In the genomic region with DNA sequence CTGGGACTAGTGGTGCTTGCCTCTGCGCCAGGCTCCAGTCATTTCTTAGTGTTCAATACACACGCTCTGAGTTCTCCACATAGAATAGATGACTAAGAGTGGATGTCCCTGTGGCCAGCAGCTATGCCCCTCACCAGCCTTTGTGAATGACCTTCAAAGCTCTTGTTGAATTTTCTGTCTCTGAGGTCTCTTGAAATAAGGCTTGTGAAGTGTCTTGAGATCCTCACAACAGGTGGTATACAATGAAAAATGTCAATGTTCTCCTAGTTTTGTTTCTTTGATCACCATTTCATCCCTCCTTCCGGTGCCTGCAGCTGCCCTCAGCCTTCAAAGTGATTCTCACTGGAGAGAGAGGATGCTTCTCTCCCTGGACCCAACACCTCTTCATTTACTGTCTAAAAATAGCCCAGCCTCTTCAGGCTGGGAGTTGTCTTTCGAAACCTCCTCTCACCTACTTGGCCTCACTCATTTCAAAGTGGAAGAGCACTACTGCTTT, we compare ENCODE assay signal across 9 cellular contexts. TPM values are rescaled to one million over a fixed set of nuclear protein-coding genes. Genes with fewer than 3 reads are reported as not detected.
DNase-seq lines count a peak whose midpoint lies in the region; ATAC-seq, FAIRE-seq and TF ChIP-seq lines count a peak whose summit lies in the region.
"Had no signal": no experiment of that assay in that cellular context is flagged by ENCODE, and none has a peak within 500 bp of the region (broad histone marks: within the 10 kb centered on the region; RNA-seq: fewer than 3 reads in every experiment).

No MANE protein-coding gene starts in this region.

- no peak overlapping the region for H2AFZ ChIP-seq in keratinocyte (ENCODE audit: control insufficient read depth, low read length)

- H3K4me1 ChIP-seq in keratinocyte (ENCODE audit: control insufficient read depth, extremely low read depth, insufficient read depth, low read length) (peaks cover 66% of the 10 kb centered on the region), uterus (peaks cover 0 to 6% of the 10 kb centered on the region in 2 donors), prostate gland (replicated peaks) (no peaks in the 10 kb centered on the region)

- 64% methylated on average over 4 of the region's 4 CpGs for WGBS in prostate gland

- H4K20me1 ChIP-seq in keratinocyte (ENCODE audit: control insufficient read depth, extremely low read depth, insufficient read depth, low read length), result no peaks in the 10 kb centered on the region

- no peak for ATAC-seq in natural killer cell
- ATAC-seq in natural killer cell treated with Interleukin-12 subunit alpha and Interleukin-12 subunit beta and Interleukin-15 and Interleukin-18, amount 100 ng/mL, for 72 hours, result no peak
- ATAC-seq in activated naive CD8-positive, alpha-beta T cell treated with anti-CD3 and anti-CD28 coated beads, Interleukin-2, amount 50 U/mL, for 24 hours, result no peak

- H3K27me3 ChIP-seq in keratinocyte (ENCODE audit: control insufficient read depth, extremely low read depth, insufficient read depth, low read length), result no peaks in the 10 kb centered on the region
- no peaks in the 10 kb centered on the region for H3K27me3 ChIP-seq in uterus
- no peaks in the 10 kb centered on the region for H3K27me3 ChIP-seq in prostate gland (replicated peaks; ENCODE audit: insufficient read depth)

- FAIRE-seq in keratinocyte (lab: Jason Lieb, UNC), result peak; percentile 55

- TF ChIP-seq POLR2A in uterus (IDR thresholded peaks at IDR 0.05), result no peak
- no peak for TF ChIP-seq POLR2A in prostate gland (IDR thresholded peaks at IDR 0.05)

- peak overlapping the region in 1 of 3 experiments; percentile 7 for H3K4me3 ChIP-seq in keratinocyte (ENCODE audit: control insufficient read depth in 2 of 3, extremely low read depth in 1 of 3, insufficient read depth in 2 of 3, low read depth in 1 of 3, low read length in 3 of 3)
- no peak overlapping the region for H3K4me3 ChIP-seq in uterus
- no peak overlapping the region for H3K4me3 ChIP-seq in prostate gland

- H3K9me3 Mint-ChIP-seq in natural killer cell, result no peaks in the 10 kb centered on the region
- H3K9me3 Mint-ChIP-seq in natural killer cell treated with Interleukin-12 subunit alpha and Interleukin-12 subunit beta and Interleukin-15 and Interleukin-18, amount 100 ng/mL, for 72 hours, result no peaks in the 10 kb centered on the region
- no peaks in the 10 kb centered on the region for H3K9me3 Mint-ChIP-seq in activated naive CD8-positive, alpha-beta T cell treated with anti-CD3 and anti-CD28 coated beads, Interleukin-2, amount 50 U/mL, for 24 hours

- dilution Hi-C loops in keratinocyte (cut with MboI; ENCODE audit: extremely low pct_ligation_motif_present, low sequenced_read_pairs), result no loop called here

- H3K9ac ChIP-seq in keratinocyte (ENCODE audit: control insufficient read depth, extremely low read depth, insufficient read depth, low read length), result peak overlapping the region; percentile 25

- H3K36me3 Mint-ChIP-seq in natural killer cell, result no peaks in the 10 kb centered on the region
- no peaks in the 10 kb centered on the region for H3K36me3 Mint-ChIP-seq in natural killer cell treated with Interleukin-12 subunit alpha and Interleukin-12 subunit beta and Interleukin-15 and Interleukin-18, amount 100 ng/mL, for 72 hours
- H3K36me3 Mint-ChIP-seq in activated naive CD8-positive, alpha-beta T cell treated with anti-CD3 and anti-CD28 coated beads, Interleukin-2, amount 50 U/mL, for 24 hours (ENCODE audit: low read depth), result no peaks in the 10 kb centered on the region

- H3K9me3 ChIP-seq in keratinocyte (ENCODE audit: control insufficient read depth, low read depth, low read length) (no peaks in the 10 kb centered on the region), uterus (no peaks in the 10 kb centered on the region), prostate gland (no peaks in the 10 kb centered on the region)

- peaks cover 92% of the 10 kb centered on the region for H3K79me2 ChIP-seq in keratinocyte (ENCODE audit: control insufficient read depth, insufficient read depth, low read length)

- TF ChIP-seq CTCF in natural killer cell (IDR thresholded peaks at IDR 0.05) (no peak), keratinocyte (optimal IDR thresholded peaks at IDR 0.05 in 1 of 3, IDR thresholded peaks at IDR 0.05 in 1 of 3, conservative IDR thresholded peaks at IDR 0.05 in 1 of 3; ENCODE audit: extremely low read depth in 1 of 3, insufficient read depth in 2 of 3, low read length in 3 of 3) (no peak), uterus (IDR thresholded peaks at IDR 0.05) (no peak), prostate gland (IDR thresholded peaks at IDR 0.05) (no peak)

- H3K36me3 ChIP-seq in keratinocyte (ENCODE audit: control insufficient read depth in 2 of 2, extremely low read depth in 1 of 2, insufficient read depth in 2 of 2, low read length in 2 of 2), result peaks cover 0 to 5% of the 10 kb centered on the region in 2 experiments
- H3K36me3 ChIP-seq in uterus, result no peaks in the 10 kb centered on the region
- no peaks in the 10 kb centered on the region for H3K36me3 ChIP-seq in prostate gland

- DNase-seq in natural killer cell, result no peak
- DNase-seq in natural killer cell treated with Interleukin-12 subunit alpha and Interleukin-12 subunit beta and Interleukin-15 and Interleukin-18, amount 100 ng/mL, for 72 hours (ENCODE audit: low spot score), result no peak
- no peak for DNase-seq in activated naive CD8-positive, alpha-beta T cell treated with anti-CD3 and anti-CD28 coated beads, Interleukin-2, amount 50 U/mL, for 24 hours
- no peak for DNase-seq in keratinocyte (ENCODE audit: low read depth, low spot score)
- no peak for DNase-seq in uterus
- no peak for DNase-seq in glomerular visceral epithelial cell (ENCODE audit: extremely low spot score)
- DNase-seq in prostate gland (ENCODE audit: low spot score), result no peak
- DNase-seq in stimulated activated naive CD4-positive, alpha-beta T cell treated with Interleukin-2 at 50 U/mL for 16 hours (lab: John Stamatoyannopoulos, UW), result no peak
- DNase-seq: C1 segment of cervical spinal cord had no signal

- H3K27ac Mint-ChIP-seq in natural killer cell, result peak overlapping the region; percentile 52 to 58
- H3K27ac Mint-ChIP-seq in natural killer cell treated with Interleukin-12 subunit alpha and Interleukin-12 subunit beta and Interleukin-15 and Interleukin-18, amount 100 ng/mL, for 72 hours, result no peak overlapping the region
- H3K27ac Mint-ChIP-seq in activated naive CD8-positive, alpha-beta T cell treated with anti-CD3 and anti-CD28 coated beads, Interleukin-2, amount 50 U/mL, for 24 hours, result peak overlapping the region; percentile 3

- H3K27me3 Mint-ChIP-seq in natural killer cell (ENCODE audit: low read depth in 2 of 2), result no peaks in the 10 kb centered on the region
- no peaks in the 10 kb centered on the region for H3K27me3 Mint-ChIP-seq in natural killer cell treated with Interleukin-12 subunit alpha and Interleukin-12 subunit beta and Interleukin-15 and Interleukin-18, amount 100 ng/mL, for 72 hours
- H3K27me3 Mint-ChIP-seq in activated naive CD8-positive, alpha-beta T cell treated with anti-CD3 and anti-CD28 coated beads, Interleukin-2, amount 50 U/mL, for 24 hours, result no peaks in the 10 kb centered on the region

- no peaks in the 10 kb centered on the region for H3K9me1 ChIP-seq in keratinocyte (ENCODE audit: control insufficient read depth, extremely low read depth, insufficient read depth, low read length)

- peaks cover 66 to 77% of the 10 kb centered on the region in 2 donors for H3K4me1 Mint-ChIP-seq in natural killer cell
- peaks cover 59 to 61% of the 10 kb centered on the region in 2 donors for H3K4me1 Mint-ChIP-seq in natural killer cell treated with Interleukin-12 subunit alpha and Interleukin-12 subunit beta and Interleukin-15 and Interleukin-18, amount 100 ng/mL, for 72 hours (ENCODE audit: low read depth in 2 of 2)
- peaks cover 57% of the 10 kb centered on the region for H3K4me1 Mint-ChIP-seq in activated naive CD8-positive, alpha-beta T cell treated with anti-CD3 and anti-CD28 coated beads, Interleukin-2, amount 50 U/mL, for 24 hours

- no peak overlapping the region for H3K4me3 Mint-ChIP-seq in natural killer cell
- H3K4me3 Mint-ChIP-seq in natural killer cell treated with Interleukin-12 subunit alpha and Interleukin-12 subunit beta and Interleukin-15 and Interleukin-18, amount 100 ng/mL, for 72 hours, result no peak overlapping the region
- H3K4me3 Mint-ChIP-seq in activated naive CD8-positive, alpha-beta T cell treated with anti-CD3 and anti-CD28 coated beads, Interleukin-2, amount 50 U/mL, for 24 hours, result no peak overlapping the region

- H3K27ac ChIP-seq in keratinocyte (ENCODE audit: control insufficient read depth, insufficient read depth, low read length) (peak overlapping the region; percentile 63), uterus (peak overlapping the region; percentile 26), prostate gland (no peak overlapping the region)

- intact Hi-C loops in natural killer cell (cut with micrococcal nuclease) (no loop called here), uterus (cut with DNase I; ENCODE audit: low total_unique reads) (no loop called here), prostate gland (cut with DNase I) (loop anchor here (10.0 kb wide), 1 partner anchor 125 kb away; no protein-coding TSS in a partner anchor)

- H3K4me2 ChIP-seq in keratinocyte (ENCODE audit: control insufficient read depth, extremely low read depth, insufficient read depth, low read depth, low read length), result peak overlapping the region; percentile 30

RNA-seq across cellular contexts. Expression of a gene that starts 5.4 kb away (rescaled TPM):
- 10 to 100 TPM; 44.8 to 55.4 (median 49.0) TPM for total RNA-seq in natural killer cell
- 10 to 100 TPM; 30.6 to 53.2 TPM for total RNA-seq in natural killer cell treated with Interleukin-12 subunit alpha and Interleukin-12 subunit beta and Interleukin-15 and Interleukin-18, amount 100 ng/mL, for 72 hours
- polyA plus RNA-seq in keratinocyte, result 11.3 to 22.2 TPM (median 18.3 TPM) in 3 replicates
- polyA plus RNA-seq in keratinocyte (2011; ENCODE audit: low read depth), result 9.8 TPM
- 7.7 and 34.7 TPM in 2 replicates for polyA plus RNA-seq in keratinocyte (2011; cell fraction: cytosol; rRNA removed)
- 72.2 and 89.6 TPM in 2 replicates for polyA plus RNA-seq in keratinocyte (2011; cell fraction: nucleus; rRNA removed)
- 20.7 and 24.2 TPM in 2 replicates for polyA plus RNA-seq in keratinocyte (2012; ENCODE audit: low replicate concordance)
- polyA minus RNA-seq in keratinocyte, result 61.9 to 98.7 TPM (median 65.0 TPM) in 3 replicates
- polyA minus RNA-seq in keratinocyte (2011; cell fraction: cytosol; rRNA and poly(A)+ RNA removed), result 18.2 TPM
- 61.8 and 96.3 TPM in 2 replicates for polyA minus RNA-seq in keratinocyte (2011; cell fraction: nucleus; rRNA and poly(A)+ RNA removed)
- total RNA-seq in uterus, result 10 to 100 TPM in 3 of 4 donors, 1 to 10 TPM in 1; 5.9 to 56.2 (median 23.5) TPM
- 10 to 100 TPM; 17.4 to 62.8 TPM for total RNA-seq in prostate gland

RNA-seq across cellular contexts. Expression of a gene that starts 48.2 kb away (rescaled TPM):
- 10 to 100 TPM; 20.3 to 36.4 (median 28.7) TPM for total RNA-seq in natural killer cell
- 10 to 100 TPM in 1 of 2 donors, 1 to 10 TPM in 1; 6.7 to 12.1 TPM for total RNA-seq in natural killer cell treated with Interleukin-12 subunit alpha and Interleukin-12 subunit beta and Interleukin-15 and Interleukin-18, amount 100 ng/mL, for 72 hours
- 7.8 to 8.2 TPM (median 7.8 TPM) in 3 replicates for polyA plus RNA-seq in keratinocyte
- 7.2 TPM for polyA plus RNA-seq in keratinocyte (2011; ENCODE audit: low read depth)
- polyA plus RNA-seq in keratinocyte (2011; cell fraction: cytosol; rRNA removed), result 3.0 and 5.2 TPM in 2 replicates
- polyA plus RNA-seq in keratinocyte (2011; cell fraction: nucleus; rRNA removed), result 2.9 and 5.3 TPM in 2 replicates
- polyA plus RNA-seq in keratinocyte (2012; ENCODE audit: low replicate concordance), result 9.4 and 11.9 TPM in 2 replicates
- polyA minus RNA-seq in keratinocyte, result 2.1 to 5.8 TPM (median 3.3 TPM) in 3 replicates
- 5.2 TPM for polyA minus RNA-seq in keratinocyte (2011; cell fraction: cytosol; rRNA and poly(A)+ RNA removed)
- polyA minus RNA-seq in keratinocyte (2011; cell fraction: nucleus; rRNA and poly(A)+ RNA removed), result 1.8 TPM in 1 of 2 replicates, not detected in the other
- 10 to 100 TPM in 2 of 4 donors, 1 to 10 TPM in 1, under 1 TPM in 1; 0.59 to 27.2 (median 9.8) TPM for total RNA-seq in uterus
- total RNA-seq in prostate gland, result 10 to 100 TPM; 20.7 to 56.6 TPM

RNA-seq across cellular contexts. Expression of a gene that starts 58.9 kb away (rescaled TPM):
- total RNA-seq in natural killer cell (10 to 100 TPM; 15.2 to 17.5 (median 17.4) TPM), uterus (10 to 100 TPM in 1 of 4 donors, 1 to 10 TPM in 3; 3.5 to 91.2 (median 7.1) TPM), prostate gland (1 to 10 TPM; 1.5 to 7.6 TPM)
- 10 to 100 TPM in 1 of 2 donors, 1 to 10 TPM in 1; 4.7 to 13.4 TPM for total RNA-seq in natural killer cell treated with Interleukin-12 subunit alpha and Interleukin-12 subunit beta and Interleukin-15 and Interleukin-18, amount 100 ng/mL, for 72 hours
- 3.9 to 9.8 TPM (median 8.6 TPM) in 3 replicates for polyA plus RNA-seq in keratinocyte
- polyA plus RNA-seq in keratinocyte (2011; ENCODE audit: low read depth), result 16.9 TPM
- polyA plus RNA-seq in keratinocyte (2011; cell fraction: cytosol; rRNA removed), result 1.2 and 1.3 TPM in 2 replicates
- 14.1 TPM in 2 replicates for polyA plus RNA-seq in keratinocyte (2011; cell fraction: nucleus; rRNA removed)
- 1.9 and 50.8 TPM in 2 replicates for polyA plus RNA-seq in keratinocyte (2012; ENCODE audit: low replicate concordance)
- polyA minus RNA-seq in keratinocyte, result 0.92 to 6.6 TPM (median 6.6 TPM) in 3 replicates
- 2.1 TPM for polyA minus RNA-seq in keratinocyte (2011; cell fraction: cytosol; rRNA and poly(A)+ RNA removed)
- polyA minus RNA-seq in keratinocyte (2011; cell fraction: nucleus; rRNA and poly(A)+ RNA removed), result 7.7 and 8.4 TPM in 2 replicates

Comparison
In these comparisons a context has a peak if more than half of its experiments do, and no peak if none do; other contexts are left out.
1. H3K27ac Mint-ChIP-seq: peak in natural killer cell (2 of 2) and activated naive CD8-positive, alpha-beta T cell treated with anti-CD3 and anti-CD28 coated beads, Interleukin-2, amount 50 U/mL, for 24 hours (single experiment); none in natural killer cell treated with Interleukin-12 subunit alpha and Interleukin-12 subunit beta and Interleukin-15 and Interleukin-18, amount 100 ng/mL, for 72 hours (0 of 2).
2. H3K27ac ChIP-seq: peak in keratinocyte (single experiment) and uterus (2 of 2); none in prostate gland (0 of 2).